Comparison of ENCODE assay signal across 15 cellular contexts in the genomic region with DNA sequence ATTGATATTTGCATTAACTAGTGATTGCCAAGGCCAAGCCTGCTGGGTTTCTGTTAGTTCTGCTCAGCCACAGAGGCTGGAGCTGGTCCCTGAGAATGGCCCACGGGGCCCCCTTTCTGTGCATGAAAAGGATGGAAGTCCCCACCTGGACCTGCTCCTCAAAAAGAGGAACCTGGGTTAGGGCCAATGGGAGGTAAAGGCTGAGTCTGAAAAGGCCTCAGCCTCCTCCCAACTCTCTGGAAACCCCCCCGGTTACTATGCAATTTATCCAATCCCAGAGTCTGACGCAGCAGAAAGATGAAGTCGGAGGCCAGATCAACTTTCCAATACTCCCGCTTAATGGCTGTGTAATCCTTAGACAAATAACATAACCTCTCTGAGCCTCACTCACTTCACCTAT. TPM values are rescaled to one million over a fixed set of nuclear protein-coding genes. Genes with fewer than 3 reads are reported as not detected.
A peak's percentile ranks its signal among the peaks of the same experiment; 100 is the strongest.
DNase-seq lines count a peak whose midpoint lies in the region; ATAC-seq and TF ChIP-seq lines count a peak whose summit lies in the region.
"Had no signal": no experiment of that assay in that cellular context is flagged by ENCODE, and none has a peak within 500 bp of the region (broad histone marks: within the 10 kb centered on the region; RNA-seq: fewer than 3 reads in every experiment).

No MANE protein-coding gene starts in this region.

- H3K4me1 ChIP-seq in hepatocyte (ENCODE audit: insufficient read depth) (peaks cover 51% of the 10 kb centered on the region), HAP-1 (no peaks in the 10 kb centered on the region; the same call in 1 of the 2 replicates), esophagus muscularis mucosa (peaks cover 21 to 36% (median 33%) of the 10 kb centered on the region in 4 donors)

- H3K79me2 ChIP-seq in hepatocyte: no peaks in the 10 kb centered on the region

- POLR2A ChIA-PET in GM10248 (lab: Yijun Ruan, JAX): interaction anchor here (0.6 kb wide), 1 partner anchor 304 kb away, joined by 3 read pairs; no protein-coding TSS in a partner anchor

- in situ Hi-C loops in HAP-1 (cut with MboI; ENCODE audit: low sequenced_read_pairs): no loop called here

- no peaks in the 10 kb centered on the region for H3K36me3 ChIP-seq in hepatocyte (replicated peaks; ENCODE audit: insufficient read depth, low read depth)
- H3K36me3 ChIP-seq in HAP-1 (replicated peaks): no peaks in the 10 kb centered on the region
- H3K36me3 ChIP-seq in esophagus muscularis mucosa: no peaks in the 10 kb centered on the region

- TF ChIP-seq CTCF in GM10248 (IDR thresholded peaks at IDR 0.05; ENCODE audit: control extremely low read depth, extremely low read depth, low read depth, missing control alignments): no peak
- TF ChIP-seq CTCF in hepatocyte (IDR thresholded peaks at IDR 0.05; ENCODE audit: poor library complexity): no peak
- no peak for TF ChIP-seq CTCF in esophagus muscularis mucosa (IDR thresholded peaks at IDR 0.05)

- DNase-seq in GM10248 (ENCODE audit: extremely low spot score) (peak; percentile 55), hepatocyte (ENCODE audit: low spot score) (no peak), HAP-1 (ENCODE audit: low spot score in 2 of 2) (no peak), esophagus muscularis mucosa (ENCODE audit: extremely low spot score) (no peak), AG08396 (ENCODE audit: low spot score) (no peak), NCI-H2227 (lab: John Stamatoyannopoulos, UW; ENCODE audit: unreplicated experiment) (no peak)
- DNase-seq: Calu3, H7, Kasumi-1, NCI-H1930, NCI-H510A treated with DMSO at 0.1 percent for 48 hours, SIG-M5, T-helper 17 cell had no signal

- H4K20me1 ChIP-seq in hepatocyte (ENCODE audit: insufficient read depth, poor library complexity, severe bottlenecking): no peaks in the 10 kb centered on the region

- TF ChIP-seq POLR2A in esophagus muscularis mucosa (IDR thresholded peaks at IDR 0.05; ENCODE audit: low read depth): no peak

- ATAC-seq in GM18868 (IDR thresholded peaks at IDR 0.05; ENCODE audit: unreplicated experiment): peak; percentile 61
- peak; percentile 43 for ATAC-seq in HG03039 (IDR thresholded peaks at IDR 0.05; ENCODE audit: unreplicated experiment)
- ATAC-seq: T-helper 17 cell had no signal

- WGBS in hepatocyte (ENCODE audit: low lambda C conversion rate, missing lambda C conversion rate): 69% methylated on average over 5 of the region's 5 CpGs
- WGBS in esophagus muscularis mucosa: 79% methylated on average over 5 of the region's 5 CpGs

- no peak overlapping the region for H3K4me3 ChIP-seq in hepatocyte
- no peak overlapping the region for H3K4me3 ChIP-seq in HAP-1
- H3K4me3 ChIP-seq in esophagus muscularis mucosa: no peak overlapping the region

- H3K9me2 ChIP-seq in hepatocyte (replicated peaks; ENCODE audit: insufficient read depth): no peaks in the 10 kb centered on the region

- no peak overlapping the region for H3K4me2 ChIP-seq in hepatocyte

- H3K27ac ChIP-seq in hepatocyte (peak overlapping the region; percentile 94), esophagus muscularis mucosa (replicated peaks in 1 of 4) (no peak overlapping the region)

- H3K27me3 ChIP-seq in hepatocyte (no peaks in the 10 kb centered on the region), HAP-1 (ENCODE audit: low read depth) (no peaks in the 10 kb centered on the region), esophagus muscularis mucosa (peaks cover 0 to 8% (median 0%) of the 10 kb centered on the region in 4 donors)

- intact Hi-C loops in esophagus muscularis mucosa (cut with DNase I): no loop called here

- H3K9me3 ChIP-seq in hepatocyte (ENCODE audit: low read depth) (no peaks in the 10 kb centered on the region), HAP-1 (no peaks in the 10 kb centered on the region), esophagus muscularis mucosa (no peaks in the 10 kb centered on the region)

- CTCF ChIA-PET in GM10248 (lab: Yijun Ruan, JAX): interaction anchor here (0.8 to 2.6 kb wide), 7 partner anchors 12 to 118 kb away, joined by 3 to 13 read pairs (median 7); no protein-coding TSS in a partner anchor

- TF ChIP-seq EP300 in esophagus muscularis mucosa (IDR thresholded peaks at IDR 0.05): no peak

- H2AFZ ChIP-seq in hepatocyte: no peak overlapping the region

RNA-seq across cellular contexts. Expression of a gene that starts 6.8 kb away (rescaled TPM):
- total RNA-seq in hepatocyte (20.3 and 22.9 TPM in 2 replicates), esophagus muscularis mucosa (1 to 10 TPM; 1.3 to 8.7 (median 3.7) TPM)
- 275 and 276 TPM in 2 replicates for polyA plus RNA-seq in hepatocyte
- total RNA-seq: Calu3, T-helper 17 cell had no signal
